ENCODE assay signal across 17 cellular contexts in genomic region chr11:96218901-96219300, GRCh38.
DNase-seq lines count a peak whose midpoint lies in the region; ATAC-seq and TF ChIP-seq lines count a peak whose summit lies in the region.
"Had no signal": no experiment of that assay in that cellular context is flagged by ENCODE, and none has a peak within 500 bp of the region (broad histone marks: within the 10 kb centered on the region; RNA-seq: fewer than 3 reads in every experiment).

No MANE protein-coding gene starts in this region.

- H3K4me3 Mint-ChIP-seq in central memory CD8-positive, alpha-beta T cell = no peak overlapping the region
- H3K4me3 Mint-ChIP-seq in nephron progenitor cell = peak overlapping the region; percentile 35

- no peak overlapping the region for H3K4me3 ChIP-seq in BLaER1 treated with 17β-estradiol and CSF1 and Interleukin-3, amounts not matched to agents 10 nM and 100 nM
- no peak overlapping the region for H3K4me3 ChIP-seq in DND-41 (ENCODE audit: low read depth in 1 of 2, low read length in 2 of 2)
- H3K4me3 ChIP-seq: heart right ventricle, right lobe of liver had no signal

- no peak for ATAC-seq in DND-41 (ENCODE audit: insufficient read depth, low read depth)
- no peak for ATAC-seq in central memory CD8-positive, alpha-beta T cell (replicated peaks; ENCODE audit: extremely low read depth, poor library complexity, severe bottlenecking)
- ATAC-seq in HG03139 (IDR thresholded peaks at IDR 0.05; ENCODE audit: unreplicated experiment) = no peak
- ATAC-seq in omental fat pad (ENCODE audit: low FRiP score) = no peak
- ATAC-seq: HCT116, heart right ventricle, right lobe of liver had no signal

- no peaks in the 10 kb centered on the region for H4K20me1 ChIP-seq in BLaER1 treated with 17β-estradiol and CSF1 and Interleukin-3, amounts not matched to agents 10 nM and 100 nM
- H4K20me1 ChIP-seq in DND-41 (ENCODE audit: insufficient read depth, low read length) = no peaks in the 10 kb centered on the region

- H3K9me3 Mint-ChIP-seq in central memory CD8-positive, alpha-beta T cell = no peaks in the 10 kb centered on the region
- no peaks in the 10 kb centered on the region for H3K9me3 Mint-ChIP-seq in nephron progenitor cell

- no peaks in the 10 kb centered on the region for H3K27me3 ChIP-seq in BLaER1 treated with 17β-estradiol and CSF1 and Interleukin-3, amounts not matched to agents 10 nM and 100 nM
- H3K27me3 ChIP-seq in DND-41 (ENCODE audit: insufficient read depth, low read length, poor library complexity) = no peaks in the 10 kb centered on the region
- H3K27me3 ChIP-seq: heart right ventricle, right lobe of liver had no signal

- DNase-seq in DND-41 (no peak), nephron progenitor cell (no peak), omental fat pad (ENCODE audit: low spot score) (no peak), NCI-H524 treated with DMSO at 0.1 percent for 48 hours (lab: John Stamatoyannopoulos, UW) (no peak)
- DNase-seq in central memory CD8-positive, alpha-beta T cell (ENCODE audit: low spot score in 2 of 2) = no peak
- DNase-seq: caudate nucleus; DMS79; effector CD8-positive, alpha-beta T cell; heart right ventricle; Karpas-422; NCI-H1092 treated with DMSO at 0.1 percent for 48 hours; NCI-H2107; right lobe of liver; stimulated activated CD4-positive, alpha-beta T cell treated with anti-CD3 and anti-CD28 coated beads, Interleukin-2, amount 100 ng/mL, for 24 hours had no signal

- peaks cover 8% of the 10 kb centered on the region for H3K79me2 ChIP-seq in DND-41 (ENCODE audit: insufficient read depth, low read length)

- TF ChIP-seq CTCF in DND-41 (IDR thresholded peaks at IDR 0.05; ENCODE audit: borderline replicate concordance, extremely low read depth, low read length, poor library complexity, severe bottlenecking) (no peak), nephron progenitor cell (IDR thresholded peaks at IDR 0.05) (no peak), omental fat pad (IDR thresholded peaks at IDR 0.05) (no peak)

- H3K9me3 ChIP-seq in BLaER1 treated with 17β-estradiol and CSF1 and Interleukin-3, amounts not matched to agents 10 nM and 100 nM (replicated peaks in 1 of 11) = no peaks in the 10 kb centered on the region
- H3K9me3 ChIP-seq in DND-41 (ENCODE audit: insufficient read depth, low read length, severe bottlenecking) = no peaks in the 10 kb centered on the region
- H3K9me3 ChIP-seq: heart right ventricle, right lobe of liver had no signal

- H3K27ac Mint-ChIP-seq in central memory CD8-positive, alpha-beta T cell (ENCODE audit: low read depth) = peak overlapping the region; percentile 10
- H3K27ac Mint-ChIP-seq in nephron progenitor cell = peak overlapping the region; percentile 39

- peaks cover 55% of the 10 kb centered on the region for H3K4me1 Mint-ChIP-seq in central memory CD8-positive, alpha-beta T cell
- peaks cover 84% of the 10 kb centered on the region for H3K4me1 Mint-ChIP-seq in nephron progenitor cell

- H3K27ac ChIP-seq in BLaER1 treated with 17β-estradiol and CSF1 and Interleukin-3, amounts not matched to agents 10 nM and 100 nM = peak overlapping the region; percentile 73 to 94 (median 88); a peak in 21 of 22 replicates
- H3K27ac ChIP-seq in DND-41 (ENCODE audit: low read length) = peak overlapping the region; percentile 76
- H3K27ac ChIP-seq: right lobe of liver had no signal

- H3K4me2 ChIP-seq in BLaER1 treated with 17β-estradiol and CSF1 and Interleukin-3, amounts not matched to agents 10 nM and 100 nM = peak overlapping the region; percentile 26 to 92 (median 83); a peak in 20 of 22 replicates
- no peak overlapping the region for H3K4me2 ChIP-seq in DND-41 (ENCODE audit: insufficient read depth, low read length)

- H2AFZ ChIP-seq in DND-41 (ENCODE audit: low read depth, low read length) = no peak overlapping the region

- H3K36me3 ChIP-seq in BLaER1 treated with 17β-estradiol and CSF1 and Interleukin-3, amounts not matched to agents 10 nM and 100 nM = peaks cover 0 to 6% (median 0%) of the 10 kb centered on the region in 11 experiments; a peak in 2 of 22 replicates
- no peaks in the 10 kb centered on the region for H3K36me3 ChIP-seq in DND-41 (ENCODE audit: insufficient read depth, low read length)
- H3K36me3 ChIP-seq: heart right ventricle, right lobe of liver had no signal

- H3K36me3 Mint-ChIP-seq in central memory CD8-positive, alpha-beta T cell (ENCODE audit: insufficient read depth) = peaks cover 5% of the 10 kb centered on the region
- peaks cover 6% of the 10 kb centered on the region for H3K36me3 Mint-ChIP-seq in nephron progenitor cell (ENCODE audit: low read depth)

- peak overlapping the region in 2 of 11 experiments; percentile 75; a peak in 5 of 22 replicates for H3K9ac ChIP-seq in BLaER1 treated with 17β-estradiol and CSF1 and Interleukin-3, amounts not matched to agents 10 nM and 100 nM
- no peak overlapping the region for H3K9ac ChIP-seq in DND-41 (ENCODE audit: low read depth, low read length)

- peaks cover 74 to 97% (median 85%) of the 10 kb centered on the region in 10 experiments for H3K4me1 ChIP-seq in BLaER1 treated with 17β-estradiol and CSF1 and Interleukin-3, amounts not matched to agents 10 nM and 100 nM
- H3K4me1 ChIP-seq in DND-41 (ENCODE audit: insufficient read depth, low read length) = peaks cover 87% of the 10 kb centered on the region

- no peaks in the 10 kb centered on the region for H3K27me3 Mint-ChIP-seq in central memory CD8-positive, alpha-beta T cell
- H3K27me3 Mint-ChIP-seq in nephron progenitor cell (ENCODE audit: low read depth, poor library complexity) = no peaks in the 10 kb centered on the region
